8 cellular contexts compared by ENCODE assay signal in the genomic region with DNA sequence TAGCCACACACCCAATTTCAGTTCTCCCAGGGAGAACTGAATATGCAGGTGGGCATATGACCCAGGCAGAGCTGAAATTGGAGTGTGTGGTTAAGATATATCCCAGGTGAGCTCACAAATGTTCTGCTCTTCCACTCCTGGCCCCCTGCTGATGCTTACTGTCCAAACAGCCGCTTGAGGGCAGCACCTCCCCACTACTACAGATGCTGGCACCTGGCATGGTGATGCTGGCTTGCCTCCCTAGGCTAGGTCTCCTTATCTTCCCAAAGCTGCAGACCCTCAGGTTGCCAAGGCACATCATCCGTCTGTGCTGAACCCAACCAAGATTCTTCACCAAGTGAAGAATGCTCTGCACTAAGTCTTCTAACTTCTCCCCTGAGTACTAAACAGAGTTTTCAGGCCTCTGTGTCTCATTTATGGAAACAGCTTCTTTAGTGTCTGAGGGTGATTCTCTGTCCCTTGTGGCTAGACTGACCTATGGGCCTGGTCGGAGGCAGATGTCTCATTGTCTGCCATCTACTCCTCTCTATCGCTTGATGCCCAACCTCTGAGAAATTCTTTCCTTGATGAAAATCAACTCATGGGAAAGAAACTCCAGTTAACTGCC. TPM values are rescaled to one million over a fixed set of nuclear protein-coding genes. Genes with fewer than 3 reads are reported as not detected.
DNase-seq lines count a peak whose midpoint lies in the region; ATAC-seq, FAIRE-seq and TF ChIP-seq lines count a peak whose summit lies in the region.

No MANE protein-coding gene starts in this region.

- ATAC-seq in sciatic nerve (peak; percentile 90), GM19351 (IDR thresholded peaks at IDR 0.05; ENCODE audit: unreplicated experiment) (no peak)

- TF ChIP-seq POLR2A in H54 (IDR thresholded peaks at IDR 0.05; ENCODE audit: low read depth, low read length), result no peak

- TF ChIP-seq CTCF in D721Med (IDR thresholded peaks at IDR 0.05; ENCODE audit: insufficient read depth, missing control alignments) (peak; percentile 97), right atrium auricular region (IDR thresholded peaks at IDR 0.05) (peak; percentile 58 to 90)

- H3K27me3 ChIP-seq in right atrium auricular region, result no peaks in the 10 kb centered on the region

- FAIRE-seq in D721Med (lab: Jason Lieb, UNC) (peak; percentile 90), H54 (lab: Jason Lieb, UNC) (no peak)

- no peaks in the 10 kb centered on the region for H3K9me3 ChIP-seq in right atrium auricular region

- H3K4me1 ChIP-seq in right atrium auricular region, result peaks cover 0 to 13% of the 10 kb centered on the region in 2 donors

- DNase-seq in D721Med (ENCODE audit: insufficient read length, low spot score), result peak; percentile 20
- peak; percentile 5 for DNase-seq in H54 (ENCODE audit: insufficient read length, low spot score)
- DNase-seq in NCI-H1694 (lab: John Stamatoyannopoulos, UW), result peak; percentile 79
- peak; percentile 21 to 66 (median 48) for DNase-seq in T-helper 2 cell
- DNase-seq in amniotic stem cell (lab: John Stamatoyannopoulos, UW), result peak; percentile 46
- peak; percentile 73 for DNase-seq in right atrium auricular region (ENCODE audit: low spot score)
- peak; percentile 85 for DNase-seq in sciatic nerve (ENCODE audit: low spot score)

- H3K27ac ChIP-seq in right atrium auricular region, result no peak overlapping the region

- no peaks in the 10 kb centered on the region for H3K36me3 ChIP-seq in right atrium auricular region

- no peak overlapping the region for H3K4me3 ChIP-seq in right atrium auricular region

- intact Hi-C loops in sciatic nerve (cut with DNase I), result loop anchor here (10.0 kb wide), 1 partner anchor 741 kb away; no protein-coding TSS in a partner anchor

RNA-seq across cellular contexts. Expression of a gene that starts 27.2 kb away (rescaled TPM):
- total RNA-seq in right atrium auricular region, result under 1 TPM in 1 of 2 donors, not detected in 1; 0.39 TPM
- total RNA-seq in sciatic nerve, result not detected

RNA-seq across cellular contexts. Expression of a gene that starts 59.8 kb away (rescaled TPM):
- not detected for total RNA-seq in right atrium auricular region
- not detected for total RNA-seq in sciatic nerve

Comparison
In these comparisons a context has a peak if more than half of its experiments do, and no peak if none do; other contexts are left out.
1. DNase-seq: peak in every context shown above with its lines; median percentile 85 in sciatic nerve; 79 in NCI-H1694; 73 in right atrium auricular region; 48 in T-helper 2 cell; 46 in amniotic stem cell; 20 in D721Med; 5 in H54.